Comparison of ENCODE assay signal across 1 cellular context in genomic region chr7:99386584-99387238, GRCh38.
A peak's percentile ranks its signal among the peaks of the same experiment; 100 is the strongest.
TF ChIP-seq lines count a peak whose summit lies in the region.

No MANE protein-coding gene starts in this region.

TF ChIP-seq in H1, 55 proteins besides CTCF, POLR2A, EP300 and RAD21:
- no peak for TF ChIP-seq CBX5 (IDR thresholded peaks at IDR 0.05; ENCODE audit: low read depth, low read length)
- 0 out of 2 replicates have a peak, but pooled peaks have one; percentile 22 for TF ChIP-seq MAX (IDR thresholded peaks at IDR 0.05)
- TF ChIP-seq KDM1A (IDR thresholded peaks at IDR 0.05; ENCODE audit: borderline replicate concordance, low read length), result peak; percentile 69; the same call in 1 of the 2 replicates
